Comparison of ENCODE assay signal across 13 cellular contexts in genomic region chr6:33251390-33252012, GRCh38. TPM values are rescaled to one million over a fixed set of nuclear protein-coding genes. Genes with fewer than 3 reads are reported as not detected.
A peak's percentile ranks its signal among the peaks of the same experiment; 100 is the strongest.
DNase-seq lines count a peak whose midpoint lies in the region; ATAC-seq lines count a peak whose summit lies in the region.
"Had no signal": no experiment of that assay in that cellular context is flagged by ENCODE, and none has a peak within 500 bp of the region (broad histone marks: within the 10 kb centered on the region; RNA-seq: fewer than 3 reads in every experiment).

No MANE protein-coding gene starts in this region.

- peak overlapping the region; percentile 40 for H3K27ac Mint-ChIP-seq in activated CD4-positive, alpha-beta T cell treated with anti-CD3 and anti-CD28 coated beads for 36 hours
- peak overlapping the region; percentile 74 for H3K27ac Mint-ChIP-seq in activated naive CD8-positive, alpha-beta T cell
- peak overlapping the region; percentile 26 to 98 for H3K27ac Mint-ChIP-seq in natural killer cell treated with Interleukin-12 subunit alpha and Interleukin-12 subunit beta and Interleukin-15 and Interleukin-18, amount 100 ng/mL, for 72 hours

- H3K9me3 Mint-ChIP-seq in activated CD4-positive, alpha-beta T cell treated with anti-CD3 and anti-CD28 coated beads for 36 hours (ENCODE audit: low read depth), result no peaks in the 10 kb centered on the region
- no peaks in the 10 kb centered on the region for H3K9me3 Mint-ChIP-seq in activated naive CD8-positive, alpha-beta T cell (ENCODE audit: low read depth)
- no peaks in the 10 kb centered on the region for H3K9me3 Mint-ChIP-seq in natural killer cell treated with Interleukin-12 subunit alpha and Interleukin-12 subunit beta and Interleukin-15 and Interleukin-18, amount 100 ng/mL, for 72 hours

- H3K4me3 Mint-ChIP-seq in activated CD4-positive, alpha-beta T cell treated with anti-CD3 and anti-CD28 coated beads for 36 hours, result peak overlapping the region; percentile 2
- H3K4me3 Mint-ChIP-seq in activated naive CD8-positive, alpha-beta T cell, result peak overlapping the region; percentile 76
- peak overlapping the region; percentile 59 for H3K4me3 Mint-ChIP-seq in natural killer cell treated with Interleukin-12 subunit alpha and Interleukin-12 subunit beta and Interleukin-15 and Interleukin-18, amount 100 ng/mL, for 72 hours

- POLR2A ChIA-PET in activated CD4-positive, alpha-beta T cell treated with anti-CD3 and anti-CD28 coated beads for 36 hours (lab: Charles Lee), result interaction anchor here (0.7 to 2.7 kb wide), 2 partner anchors 19 to 26 kb away, joined by 3 to 11 read pairs; partner anchors contain the start of gene B3GALT4

- H3K27me3 Mint-ChIP-seq in activated CD4-positive, alpha-beta T cell treated with anti-CD3 and anti-CD28 coated beads for 36 hours, result peaks cover 3% of the 10 kb centered on the region
- H3K27me3 Mint-ChIP-seq in activated naive CD8-positive, alpha-beta T cell, result no peaks in the 10 kb centered on the region
- H3K27me3 Mint-ChIP-seq in natural killer cell treated with Interleukin-12 subunit alpha and Interleukin-12 subunit beta and Interleukin-15 and Interleukin-18, amount 100 ng/mL, for 72 hours, result no peaks in the 10 kb centered on the region

- CTCF ChIA-PET in activated CD4-positive, alpha-beta T cell treated with anti-CD3 and anti-CD28 coated beads for 36 hours (lab: Charles Lee), result interaction anchor here (1.2 to 8.3 kb wide), 3 partner anchors 93 to 237 kb away, joined by 3 to 77 read pairs (median 8); no protein-coding TSS in a partner anchor

- no peak for ATAC-seq in activated CD4-positive, alpha-beta T cell treated with anti-CD3 and anti-CD28 coated beads for 36 hours
- no peak for ATAC-seq in natural killer cell treated with Interleukin-12 subunit alpha and Interleukin-12 subunit beta and Interleukin-15 and Interleukin-18, amount 100 ng/mL, for 72 hours
- ATAC-seq in HG03039 (IDR thresholded peaks at IDR 0.05; ENCODE audit: unreplicated experiment) (no peak), GM21390 (IDR thresholded peaks at IDR 0.05; ENCODE audit: unreplicated experiment) (no peak), GM21515 (IDR thresholded peaks at IDR 0.05; ENCODE audit: unreplicated experiment) (no peak)

- DNase-seq in activated CD4-positive, alpha-beta T cell treated with anti-CD3 and anti-CD28 coated beads for 36 hours, result peak; percentile 30
- DNase-seq in activated CD4-positive, alpha-beta T cell treated with anti-CD3 and anti-CD28 coated beads for 4 hours, result no peak
- peak; percentile 74 for DNase-seq in M059J (ENCODE audit: low read depth)
- DNase-seq in natural killer cell treated with Interleukin-12 subunit alpha and Interleukin-12 subunit beta and Interleukin-15 and Interleukin-18, amount 100 ng/mL, for 72 hours (ENCODE audit: low spot score), result peak; percentile 31
- DNase-seq: cerebellar nuclear complex, hypothalamus, NCI-H1417 treated with DMSO at 0.1 percent for 48 hours, NCI-H524, trophoblast cell had no signal

- H3K36me3 Mint-ChIP-seq in activated CD4-positive, alpha-beta T cell treated with anti-CD3 and anti-CD28 coated beads for 36 hours (ENCODE audit: low read depth), result peaks cover 23% of the 10 kb centered on the region
- H3K36me3 Mint-ChIP-seq in activated naive CD8-positive, alpha-beta T cell, result peaks cover 8% of the 10 kb centered on the region
- H3K36me3 Mint-ChIP-seq in natural killer cell treated with Interleukin-12 subunit alpha and Interleukin-12 subunit beta and Interleukin-15 and Interleukin-18, amount 100 ng/mL, for 72 hours, result peaks cover 16% of the 10 kb centered on the region

- intact Hi-C loops in activated CD4-positive, alpha-beta T cell treated with anti-CD3 and anti-CD28 coated beads for 36 hours (cut with DNase I, micrococcal nuclease), result no loop called here

- H3K4me1 Mint-ChIP-seq in activated CD4-positive, alpha-beta T cell treated with anti-CD3 and anti-CD28 coated beads for 36 hours, result peaks cover 41% of the 10 kb centered on the region
- peaks cover 32% of the 10 kb centered on the region for H3K4me1 Mint-ChIP-seq in activated naive CD8-positive, alpha-beta T cell (ENCODE audit: low read depth)
- peaks cover 29 to 31% of the 10 kb centered on the region in 2 donors for H3K4me1 Mint-ChIP-seq in natural killer cell treated with Interleukin-12 subunit alpha and Interleukin-12 subunit beta and Interleukin-15 and Interleukin-18, amount 100 ng/mL, for 72 hours (ENCODE audit: low read depth in 2 of 2)

RNA-seq across cellular contexts. Expression of gene VPS52, which starts 20.2 kb away (rescaled TPM):
- 10 to 100 TPM; 35.6 to 45.2 TPM for total RNA-seq in activated CD4-positive, alpha-beta T cell treated with anti-CD3 and anti-CD28 coated beads for 36 hours
- 37.5 and 45.3 TPM in 2 replicates for total RNA-seq in M059J (2014; rRNA removed; shearing (Covaris generic))
- 10 to 100 TPM; 48.6 to 76.5 TPM for total RNA-seq in natural killer cell treated with Interleukin-12 subunit alpha and Interleukin-12 subunit beta and Interleukin-15 and Interleukin-18, amount 100 ng/mL, for 72 hours

RNA-seq across cellular contexts. Expression of gene RPS18, which starts 20.4 kb away (rescaled TPM):
- total RNA-seq in activated CD4-positive, alpha-beta T cell treated with anti-CD3 and anti-CD28 coated beads for 36 hours, result 1,000 to 10,000 TPM; 2,706 to 4,631 TPM
- 2,277 and 2,867 TPM in 2 replicates for total RNA-seq in M059J (2014; rRNA removed; shearing (Covaris generic))
- total RNA-seq in natural killer cell treated with Interleukin-12 subunit alpha and Interleukin-12 subunit beta and Interleukin-15 and Interleukin-18, amount 100 ng/mL, for 72 hours, result 1,000 to 10,000 TPM; 1,431 to 1,446 TPM

RNA-seq across cellular contexts. Expression of gene B3GALT4, which starts 25.4 kb away (rescaled TPM):
- 1 to 10 TPM; 2.8 to 3.5 TPM for total RNA-seq in activated CD4-positive, alpha-beta T cell treated with anti-CD3 and anti-CD28 coated beads for 36 hours
- total RNA-seq in M059J (2014; rRNA removed; shearing (Covaris generic)), result not detected in 2 replicates
- 10 to 100 TPM; 10.1 to 11.2 TPM for total RNA-seq in natural killer cell treated with Interleukin-12 subunit alpha and Interleukin-12 subunit beta and Interleukin-15 and Interleukin-18, amount 100 ng/mL, for 72 hours

RNA-seq across cellular contexts. Expression of gene WDR46, which starts 37.5 kb away (rescaled TPM):
- total RNA-seq in activated CD4-positive, alpha-beta T cell treated with anti-CD3 and anti-CD28 coated beads for 36 hours, result 10 to 100 TPM; 63.5 to 69.4 TPM
- 151 and 184 TPM in 2 replicates for total RNA-seq in M059J (2014; rRNA removed; shearing (Covaris generic))
- 100 to 1,000 TPM in 1 of 2 donors, 10 to 100 TPM in 1; 81.8 to 148 TPM for total RNA-seq in natural killer cell treated with Interleukin-12 subunit alpha and Interleukin-12 subunit beta and Interleukin-15 and Interleukin-18, amount 100 ng/mL, for 72 hours

RNA-seq across cellular contexts. Expression of gene PFDN6, which starts 37.9 kb away (rescaled TPM):
- 10 to 100 TPM; 65.4 to 96.9 TPM for total RNA-seq in activated CD4-positive, alpha-beta T cell treated with anti-CD3 and anti-CD28 coated beads for 36 hours
- 123 and 136 TPM in 2 replicates for total RNA-seq in M059J (2014; rRNA removed; shearing (Covaris generic))
- total RNA-seq in natural killer cell treated with Interleukin-12 subunit alpha and Interleukin-12 subunit beta and Interleukin-15 and Interleukin-18, amount 100 ng/mL, for 72 hours, result 10 to 100 TPM; 72.0 to 76.8 TPM

Comparison
In these comparisons a context has a peak if more than half of its experiments do, and no peak if none do; other contexts are left out.
1. DNase-seq: peak in activated CD4-positive, alpha-beta T cell treated with anti-CD3 and anti-CD28 coated beads for 36 hours (single experiment), M059J (single experiment) and natural killer cell treated with Interleukin-12 subunit alpha and Interleukin-12 subunit beta and Interleukin-15 and Interleukin-18, amount 100 ng/mL, for 72 hours (single experiment); none in activated CD4-positive, alpha-beta T cell treated with anti-CD3 and anti-CD28 coated beads for 4 hours (0 of 2).
2. H3K4me3 Mint-ChIP-seq: peak in every context shown above with its lines; median percentile 76 in activated naive CD8-positive, alpha-beta T cell; 59 in natural killer cell treated with Interleukin-12 subunit alpha and Interleukin-12 subunit beta and Interleukin-15 and Interleukin-18, amount 100 ng/mL, for 72 hours; 2 in activated CD4-positive, alpha-beta T cell treated with anti-CD3 and anti-CD28 coated beads for 36 hours.
3. Peak in every context shown above with its lines, with median percentiles within 50 percentile points of each other: H3K27ac Mint-ChIP-seq.